1 cellular context compared by ENCODE assay signal in the genomic region with DNA sequence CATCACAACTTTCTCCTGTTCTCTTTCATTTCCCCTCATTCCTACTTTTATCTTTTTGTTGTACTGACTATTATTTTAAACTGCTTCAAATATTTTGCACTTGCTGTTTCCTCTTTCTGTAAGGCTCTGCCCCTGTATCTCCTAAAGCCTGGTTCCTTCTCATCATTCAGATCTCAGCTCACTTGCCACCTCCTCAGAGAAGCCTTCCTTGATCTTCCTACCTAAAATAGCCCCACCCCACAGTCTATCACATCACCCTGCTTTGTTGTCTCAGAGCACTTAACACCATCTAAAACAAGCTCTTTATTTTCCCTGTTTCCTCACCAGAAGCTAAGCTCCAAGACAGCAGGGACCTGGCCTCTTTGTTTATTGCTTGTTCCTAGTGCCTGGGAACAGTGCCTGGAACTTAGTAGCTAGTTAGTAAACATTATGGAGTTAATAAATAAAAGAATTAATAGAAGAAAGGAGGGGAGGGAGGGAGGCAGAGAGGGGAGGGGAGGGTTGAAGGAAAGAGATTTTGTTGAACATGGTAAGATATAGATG.
TF ChIP-seq lines count a peak whose summit lies in the region.

No MANE protein-coding gene starts in this region.

TF ChIP-seq in GM23338, 12 proteins besides CTCF, POLR2A, EP300 and RAD21 (continued from another document):
- TF ChIP-seq, protein P1, sequence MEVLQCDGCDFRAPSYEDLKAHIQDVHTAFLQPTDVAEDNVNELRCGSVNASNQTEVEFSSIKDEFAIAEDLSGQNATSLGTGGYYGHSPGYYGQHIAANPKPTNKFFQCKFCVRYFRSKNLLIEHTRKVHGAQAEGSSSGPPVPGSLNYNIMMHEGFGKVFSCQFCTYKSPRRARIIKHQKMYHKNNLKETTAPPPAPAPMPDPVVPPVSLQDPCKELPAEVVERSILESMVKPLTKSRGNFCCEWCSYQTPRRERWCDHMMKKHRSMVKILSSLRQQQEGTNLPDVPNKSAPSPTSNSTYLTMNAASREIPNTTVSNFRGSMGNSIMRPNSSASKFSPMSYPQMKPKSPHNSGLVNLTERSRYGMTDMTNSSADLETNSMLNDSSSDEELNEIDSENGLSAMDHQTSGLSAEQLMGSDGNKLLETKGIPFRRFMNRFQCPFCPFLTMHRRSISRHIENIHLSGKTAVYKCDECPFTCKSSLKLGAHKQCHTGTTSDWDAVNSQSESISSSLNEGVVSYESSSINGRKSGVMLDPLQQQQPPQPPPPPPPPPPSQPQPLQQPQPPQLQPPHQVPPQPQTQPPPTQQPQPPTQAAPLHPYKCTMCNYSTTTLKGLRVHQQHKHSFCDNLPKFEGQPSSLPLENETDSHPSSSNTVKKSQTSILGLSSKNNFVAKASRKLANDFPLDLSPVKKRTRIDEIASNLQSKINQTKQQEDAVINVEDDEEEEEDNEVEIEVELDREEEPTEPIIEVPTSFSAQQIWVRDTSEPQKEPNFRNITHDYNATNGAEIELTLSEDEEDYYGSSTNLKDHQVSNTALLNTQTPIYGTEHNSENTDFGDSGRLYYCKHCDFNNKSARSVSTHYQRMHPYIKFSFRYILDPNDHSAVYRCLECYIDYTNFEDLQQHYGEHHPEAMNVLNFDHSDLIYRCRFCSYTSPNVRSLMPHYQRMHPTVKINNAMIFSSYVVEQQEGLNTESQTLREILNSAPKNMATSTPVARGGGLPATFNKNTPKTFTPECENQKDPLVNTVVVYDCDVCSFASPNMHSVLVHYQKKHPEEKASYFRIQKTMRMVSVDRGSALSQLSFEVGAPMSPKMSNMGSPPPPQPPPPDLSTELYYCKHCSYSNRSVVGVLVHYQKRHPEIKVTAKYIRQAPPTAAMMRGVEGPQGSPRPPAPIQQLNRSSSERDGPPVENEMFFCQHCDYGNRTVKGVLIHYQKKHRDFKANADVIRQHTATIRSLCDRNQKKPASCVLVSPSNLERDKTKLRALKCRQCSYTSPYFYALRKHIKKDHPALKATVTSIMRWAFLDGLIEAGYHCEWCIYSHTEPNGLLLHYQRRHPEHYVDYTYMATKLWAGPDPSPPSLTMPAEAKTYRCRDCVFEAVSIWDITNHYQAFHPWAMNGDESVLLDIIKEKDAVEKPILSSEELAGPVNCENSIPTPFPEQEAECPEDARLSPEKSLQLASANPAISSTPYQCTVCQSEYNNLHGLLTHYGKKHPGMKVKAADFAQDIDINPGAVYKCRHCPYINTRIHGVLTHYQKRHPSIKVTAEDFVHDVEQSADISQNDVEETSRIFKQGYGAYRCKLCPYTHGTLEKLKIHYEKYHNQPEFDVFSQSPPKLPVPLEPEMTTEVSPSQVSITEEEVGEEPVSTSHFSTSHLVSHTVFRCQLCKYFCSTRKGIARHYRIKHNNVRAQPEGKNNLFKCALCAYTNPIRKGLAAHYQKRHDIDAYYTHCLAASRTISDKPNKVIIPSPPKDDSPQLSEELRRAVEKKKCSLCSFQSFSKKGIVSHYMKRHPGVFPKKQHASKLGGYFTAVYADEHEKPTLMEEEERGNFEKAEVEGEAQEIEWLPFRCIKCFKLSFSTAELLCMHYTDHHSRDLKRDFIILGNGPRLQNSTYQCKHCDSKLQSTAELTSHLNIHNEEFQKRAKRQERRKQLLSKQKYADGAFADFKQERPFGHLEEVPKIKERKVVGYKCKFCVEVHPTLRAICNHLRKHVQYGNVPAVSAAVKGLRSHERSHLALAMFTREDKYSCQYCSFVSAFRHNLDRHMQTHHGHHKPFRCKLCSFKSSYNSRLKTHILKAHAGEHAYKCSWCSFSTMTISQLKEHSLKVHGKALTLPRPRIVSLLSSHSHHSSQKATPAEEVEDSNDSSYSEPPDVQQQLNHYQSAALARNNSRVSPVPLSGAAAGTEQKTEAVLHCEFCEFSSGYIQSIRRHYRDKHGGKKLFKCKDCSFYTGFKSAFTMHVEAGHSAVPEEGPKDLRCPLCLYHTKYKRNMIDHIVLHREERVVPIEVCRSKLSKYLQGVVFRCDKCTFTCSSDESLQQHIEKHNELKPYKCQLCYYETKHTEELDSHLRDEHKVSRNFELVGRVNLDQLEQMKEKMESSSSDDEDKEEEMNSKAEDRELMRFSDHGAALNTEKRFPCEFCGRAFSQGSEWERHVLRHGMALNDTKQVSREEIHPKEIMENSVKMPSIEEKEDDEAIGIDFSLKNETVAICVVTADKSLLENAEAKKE (CRISPR knock-in tag; IDR thresholded peaks at IDR 0.05): no peak
- TF ChIP-seq CREB1 (CRISPR knock-in tag; IDR thresholded peaks at IDR 0.05; ENCODE audit: low read depth): no peak
- TF ChIP-seq, protein P2, sequence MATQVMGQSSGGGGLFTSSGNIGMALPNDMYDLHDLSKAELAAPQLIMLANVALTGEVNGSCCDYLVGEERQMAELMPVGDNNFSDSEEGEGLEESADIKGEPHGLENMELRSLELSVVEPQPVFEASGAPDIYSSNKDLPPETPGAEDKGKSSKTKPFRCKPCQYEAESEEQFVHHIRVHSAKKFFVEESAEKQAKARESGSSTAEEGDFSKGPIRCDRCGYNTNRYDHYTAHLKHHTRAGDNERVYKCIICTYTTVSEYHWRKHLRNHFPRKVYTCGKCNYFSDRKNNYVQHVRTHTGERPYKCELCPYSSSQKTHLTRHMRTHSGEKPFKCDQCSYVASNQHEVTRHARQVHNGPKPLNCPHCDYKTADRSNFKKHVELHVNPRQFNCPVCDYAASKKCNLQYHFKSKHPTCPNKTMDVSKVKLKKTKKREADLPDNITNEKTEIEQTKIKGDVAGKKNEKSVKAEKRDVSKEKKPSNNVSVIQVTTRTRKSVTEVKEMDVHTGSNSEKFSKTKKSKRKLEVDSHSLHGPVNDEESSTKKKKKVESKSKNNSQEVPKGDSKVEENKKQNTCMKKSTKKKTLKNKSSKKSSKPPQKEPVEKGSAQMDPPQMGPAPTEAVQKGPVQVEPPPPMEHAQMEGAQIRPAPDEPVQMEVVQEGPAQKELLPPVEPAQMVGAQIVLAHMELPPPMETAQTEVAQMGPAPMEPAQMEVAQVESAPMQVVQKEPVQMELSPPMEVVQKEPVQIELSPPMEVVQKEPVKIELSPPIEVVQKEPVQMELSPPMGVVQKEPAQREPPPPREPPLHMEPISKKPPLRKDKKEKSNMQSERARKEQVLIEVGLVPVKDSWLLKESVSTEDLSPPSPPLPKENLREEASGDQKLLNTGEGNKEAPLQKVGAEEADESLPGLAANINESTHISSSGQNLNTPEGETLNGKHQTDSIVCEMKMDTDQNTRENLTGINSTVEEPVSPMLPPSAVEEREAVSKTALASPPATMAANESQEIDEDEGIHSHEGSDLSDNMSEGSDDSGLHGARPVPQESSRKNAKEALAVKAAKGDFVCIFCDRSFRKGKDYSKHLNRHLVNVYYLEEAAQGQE (IDR thresholded peaks at IDR 0.05; ENCODE audit: unreplicated experiment): no peak
